15 cellular contexts compared by ENCODE assay signal in genomic region chr2:52112141-52112540, GRCh38.
DNase-seq lines count a peak whose midpoint lies in the region; ATAC-seq and TF ChIP-seq lines count a peak whose summit lies in the region.
"Had no signal": no experiment of that assay in that cellular context is flagged by ENCODE, and none has a peak within 500 bp of the region (broad histone marks: within the 10 kb centered on the region; RNA-seq: fewer than 3 reads in every experiment).

No MANE protein-coding gene starts in this region.

- H3K27me3 Mint-ChIP-seq in osteocyte (ENCODE audit: unreplicated experiment), result no peaks in the 10 kb centered on the region
- no peaks in the 10 kb centered on the region for H3K27me3 Mint-ChIP-seq in activated CD8-positive, alpha-beta T cell treated with anti-CD3 and anti-CD28 coated beads, Interleukin-2, amount 10 ng/mL, durations not matched to agents 7 days and 5 days (ENCODE audit: low read depth)

- H4K20me1 ChIP-seq in SU-DHL-6 (ENCODE audit: low read depth, low read length), result no peaks in the 10 kb centered on the region

- H3K9me2 ChIP-seq in SU-DHL-6 (replicated peaks; ENCODE audit: insufficient read depth, low read length), result no peaks in the 10 kb centered on the region

- no peak overlapping the region for H3K4me3 ChIP-seq in SU-DHL-6 (ENCODE audit: insufficient read depth, low read length, poor library complexity, severe bottlenecking)
- H3K4me3 ChIP-seq: GM23248 had no signal

- no peaks in the 10 kb centered on the region for H3K36me3 Mint-ChIP-seq in osteocyte (ENCODE audit: unreplicated experiment)
- no peaks in the 10 kb centered on the region for H3K36me3 Mint-ChIP-seq in activated CD8-positive, alpha-beta T cell treated with anti-CD3 and anti-CD28 coated beads, Interleukin-2, amount 10 ng/mL, durations not matched to agents 7 days and 5 days (ENCODE audit: low read depth)
- H3K36me3 Mint-ChIP-seq: CD8-positive, alpha-beta T cell had no signal

- H3K4me1 Mint-ChIP-seq in osteocyte (ENCODE audit: unreplicated experiment), result peaks cover 2% of the 10 kb centered on the region
- H3K4me1 Mint-ChIP-seq in activated CD8-positive, alpha-beta T cell treated with anti-CD3 and anti-CD28 coated beads, Interleukin-2, amount 10 ng/mL, durations not matched to agents 7 days and 5 days (ENCODE audit: low read depth), result no peaks in the 10 kb centered on the region

- H3K27me3 ChIP-seq in SU-DHL-6 (ENCODE audit: low read length), result no peaks in the 10 kb centered on the region

- peak overlapping the region; percentile 59 for H2AFZ ChIP-seq in SU-DHL-6 (ENCODE audit: low read depth, low read length, severe bottlenecking)
- H2AFZ ChIP-seq: GM23248 had no signal

- no peaks in the 10 kb centered on the region for H3F3A ChIP-seq in SU-DHL-6 (ENCODE audit: insufficient read depth)

- no peaks in the 10 kb centered on the region for H3K9me3 ChIP-seq in SU-DHL-6 (ENCODE audit: insufficient read depth, low read length)
- H3K9me3 ChIP-seq: Caco-2 had no signal

- no peak for ATAC-seq in activated CD8-positive, alpha-beta T cell treated with anti-CD3 and anti-CD28 coated beads, Interleukin-2, amount 10 ng/mL, durations not matched to agents 7 days and 5 days
- ATAC-seq: CD8-positive, alpha-beta T cell had no signal

- peaks cover 4% of the 10 kb centered on the region for H3K9me3 Mint-ChIP-seq in osteocyte (ENCODE audit: unreplicated experiment)
- peaks cover 30% of the 10 kb centered on the region for H3K9me3 Mint-ChIP-seq in activated CD8-positive, alpha-beta T cell treated with anti-CD3 and anti-CD28 coated beads, Interleukin-2, amount 10 ng/mL, durations not matched to agents 7 days and 5 days (ENCODE audit: insufficient read depth)

- no peak overlapping the region for H3K4me3 Mint-ChIP-seq in osteocyte (ENCODE audit: unreplicated experiment)
- no peak overlapping the region for H3K4me3 Mint-ChIP-seq in activated CD8-positive, alpha-beta T cell treated with anti-CD3 and anti-CD28 coated beads, Interleukin-2, amount 10 ng/mL, durations not matched to agents 7 days and 5 days
- H3K4me3 Mint-ChIP-seq: CD8-positive, alpha-beta T cell had no signal

- H3K79me2 ChIP-seq in SU-DHL-6 (ENCODE audit: insufficient read depth, low read length), result no peaks in the 10 kb centered on the region

- H3K27ac Mint-ChIP-seq in osteocyte (ENCODE audit: unreplicated experiment), result no peak overlapping the region
- no peak overlapping the region for H3K27ac Mint-ChIP-seq in activated CD8-positive, alpha-beta T cell treated with anti-CD3 and anti-CD28 coated beads, Interleukin-2, amount 10 ng/mL, durations not matched to agents 7 days and 5 days
- H3K27ac Mint-ChIP-seq: CD8-positive, alpha-beta T cell had no signal

- TF ChIP-seq CTCF in SU-DHL-6 (IDR thresholded peaks at IDR 0.05; ENCODE audit: insufficient read depth, low read length, poor library complexity, severe bottlenecking) (no peak), osteocyte (IDR thresholded peaks at IDR 0.05) (no peak)

- DNase-seq in fibroblast of gingiva (ENCODE audit: low read depth), result peak; percentile 70
- peak; percentile 12 for DNase-seq in fibroblast of the conjunctiva (ENCODE audit: low read depth)
- DNase-seq in stromal cell of bone marrow (ENCODE audit: low read depth), result peak; percentile 20
- no peak for DNase-seq in NOMO-1 treated with DMSO at 0.1 percent for 48 hours (lab: John Stamatoyannopoulos, UW; ENCODE audit: unreplicated experiment)
- DNase-seq in osteocyte (ENCODE audit: extremely low spot score, unreplicated experiment), result no peak
- no peak for DNase-seq in activated CD8-positive, alpha-beta T cell treated with anti-CD3 and anti-CD28 coated beads, Interleukin-2, amount 10 ng/mL, durations not matched to agents 7 days and 5 days
- DNase-seq: C1 segment of cervical spinal cord; Caco-2; CD8-positive, alpha-beta T cell; DMS153; DND-41; GM23248; H7; HCEC 1CT had no signal

- H3K27ac ChIP-seq in SU-DHL-6 (ENCODE audit: low read depth, low read length), result no peak overlapping the region
- H3K27ac ChIP-seq: GM23248 had no signal

- no peak overlapping the region for H3K4me2 ChIP-seq in SU-DHL-6 (ENCODE audit: low read depth, low read length, poor library complexity, severe bottlenecking)

- POLR2A ChIA-PET in activated CD8-positive, alpha-beta T cell treated with anti-CD3 and anti-CD28 coated beads, Interleukin-2, amount 10 ng/mL, durations not matched to agents 7 days and 5 days (lab: Charles Lee), result no interaction called here

- CTCF ChIA-PET in activated CD8-positive, alpha-beta T cell treated with anti-CD3 and anti-CD28 coated beads, Interleukin-2, amount 10 ng/mL, durations not matched to agents 7 days and 5 days (lab: Charles Lee), result no interaction called here

- H3K9ac ChIP-seq in SU-DHL-6 (ENCODE audit: low read length), result no peak overlapping the region
- H3K9ac ChIP-seq: GM23248 had no signal

- H3K36me3 ChIP-seq in SU-DHL-6 (ENCODE audit: low read length), result no peaks in the 10 kb centered on the region

Comparison
In these comparisons a context has a peak if more than half of its experiments do, and no peak if none do; other contexts are left out.
1. DNase-seq: peak in fibroblast of gingiva (single experiment), fibroblast of the conjunctiva (single experiment) and stromal cell of bone marrow (single experiment); none in NOMO-1 treated with DMSO at 0.1 percent for 48 hours (single experiment), osteocyte (single experiment) and activated CD8-positive, alpha-beta T cell treated with anti-CD3 and anti-CD28 coated beads, Interleukin-2, amount 10 ng/mL, durations not matched to agents 7 days and 5 days (single experiment).